Comparison of ENCODE assay signal across 9 cellular contexts in the genomic region with DNA sequence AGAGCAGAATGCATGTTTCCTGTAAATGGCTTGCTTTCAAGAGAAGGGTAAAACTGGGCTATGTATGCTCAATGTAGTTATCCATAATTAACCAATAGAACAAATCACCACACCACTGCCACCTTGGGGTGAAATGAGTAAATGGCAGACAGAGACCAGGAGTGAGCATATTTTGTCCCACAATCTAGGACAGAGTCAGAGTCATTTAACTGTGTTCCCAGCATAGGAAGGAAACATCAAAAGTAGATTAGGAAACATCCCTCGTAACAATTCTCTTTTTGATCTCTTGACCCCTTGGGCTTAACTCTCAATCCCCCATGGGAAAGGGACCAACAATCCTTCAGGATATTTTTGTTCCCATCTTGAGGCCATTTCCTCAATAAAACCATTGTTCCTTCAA.
DNase-seq lines count a peak whose midpoint lies in the region; ATAC-seq and TF ChIP-seq lines count a peak whose summit lies in the region.
"Had no signal": no experiment of that assay in that cellular context is flagged by ENCODE, and none has a peak within 500 bp of the region (broad histone marks: within the 10 kb centered on the region; RNA-seq: fewer than 3 reads in every experiment).

No MANE protein-coding gene starts in this region.

- CTCF ChIA-PET in WTC11 (lab: Charles Lee): interaction anchor here (1.0 kb wide), 2 partner anchors 12 to 353 kb away, joined by 3 to 4 read pairs; no protein-coding TSS in a partner anchor

- no peak overlapping the region for H3K4me3 Mint-ChIP-seq in WTC11
- H3K4me3 Mint-ChIP-seq in neural crest cell: no peak overlapping the region
- H3K4me3 Mint-ChIP-seq: naive B cell had no signal

- H3K36me3 Mint-ChIP-seq in WTC11: peaks cover 6% of the 10 kb centered on the region; the same call in 1 of the 2 replicates
- H3K36me3 Mint-ChIP-seq in neural crest cell (ENCODE audit: low read depth): peaks cover 2% of the 10 kb centered on the region
- H3K36me3 Mint-ChIP-seq: naive B cell had no signal

- ATAC-seq in HG02798 (IDR thresholded peaks at IDR 0.05; ENCODE audit: poor library complexity, unreplicated experiment): peak; percentile 84
- peak; percentile 97 for ATAC-seq in WTC11
- ATAC-seq in GM21576 (IDR thresholded peaks at IDR 0.05; ENCODE audit: unreplicated experiment): no peak

- TF ChIP-seq CTCF in GM12874 (IDR thresholded peaks at IDR 0.05; ENCODE audit: insufficient read depth, low read depth, low read length) (peak; percentile 57), WTC11 (IDR thresholded peaks at IDR 0.05) (peak; percentile 51), neural crest cell (conservative IDR thresholded peaks at IDR 0.05) (peak; percentile 71)

- in situ Hi-C loops in ACHN (cut with HindIII; ENCODE audit: low pct_ligation_motif_present, low pct_unique_long_range_greater_than_20kb, low sequenced_read_pairs): no loop called here

- H3K27ac Mint-ChIP-seq in WTC11 (no peak overlapping the region), neural crest cell (ENCODE audit: unreplicated experiment) (no peak overlapping the region)
- H3K27ac Mint-ChIP-seq: naive B cell had no signal

- peaks cover 13% of the 10 kb centered on the region for H3K9me3 Mint-ChIP-seq in WTC11
- H3K9me3 Mint-ChIP-seq in neural crest cell: peaks cover 9% of the 10 kb centered on the region

- POLR2A ChIA-PET in WTC11 (lab: Charles Lee): no interaction called here

- H3K27me3 Mint-ChIP-seq in WTC11 (ENCODE audit: low read depth): no peaks in the 10 kb centered on the region; the same call in none of the 2 replicates
- H3K27me3 Mint-ChIP-seq in neural crest cell (ENCODE audit: low read depth): no peaks in the 10 kb centered on the region

- H3K4me1 Mint-ChIP-seq in WTC11 (no peaks in the 10 kb centered on the region), neural crest cell (peaks cover 9% of the 10 kb centered on the region)
- H3K4me1 Mint-ChIP-seq: naive B cell had no signal

- DNase-seq in ACHN (peak; percentile 27), NCI-H128 (lab: John Stamatoyannopoulos, UW; ENCODE audit: unreplicated experiment) (peak; percentile 42), WTC11 (ENCODE audit: low spot score) (peak; percentile 54), fibroblast of gingiva (ENCODE audit: low read depth) (peak; percentile 21), neural crest cell (ENCODE audit: low read depth, low spot score) (peak; percentile 31)
- DNase-seq: naive B cell had no signal

TF ChIP-seq in WTC11, 78 proteins besides CTCF, POLR2A, EP300 and RAD21:
- TF ChIP-seq, protein P1, sequence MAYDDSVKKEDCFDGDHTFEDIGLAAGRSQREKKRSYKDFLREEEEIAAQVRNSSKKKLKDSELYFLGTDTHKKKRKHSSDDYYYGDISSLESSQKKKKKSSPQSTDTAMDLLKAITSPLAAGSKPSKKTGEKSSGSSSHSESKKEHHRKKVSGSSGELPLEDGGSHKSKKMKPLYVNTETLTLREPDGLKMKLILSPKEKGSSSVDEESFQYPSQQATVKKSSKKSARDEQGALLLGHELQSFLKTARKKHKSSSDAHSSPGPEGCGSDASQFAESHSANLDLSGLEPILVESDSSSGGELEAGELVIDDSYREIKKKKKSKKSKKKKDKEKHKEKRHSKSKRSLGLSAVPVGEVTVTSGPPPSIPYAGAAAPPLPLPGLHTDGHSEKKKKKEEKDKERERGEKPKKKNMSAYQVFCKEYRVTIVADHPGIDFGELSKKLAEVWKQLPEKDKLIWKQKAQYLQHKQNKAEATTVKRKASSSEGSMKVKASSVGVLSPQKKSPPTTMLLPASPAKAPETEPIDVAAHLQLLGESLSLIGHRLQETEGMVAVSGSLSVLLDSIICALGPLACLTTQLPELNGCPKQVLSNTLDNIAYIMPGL (CRISPR knock-in tag; IDR thresholded peaks at IDR 0.05): no peak
- no peak for TF ChIP-seq JAZF1 (CRISPR knock-in tag; IDR thresholded peaks at IDR 0.05)
